Comparison of ENCODE assay signal across 2 cellular contexts in the genomic region with DNA sequence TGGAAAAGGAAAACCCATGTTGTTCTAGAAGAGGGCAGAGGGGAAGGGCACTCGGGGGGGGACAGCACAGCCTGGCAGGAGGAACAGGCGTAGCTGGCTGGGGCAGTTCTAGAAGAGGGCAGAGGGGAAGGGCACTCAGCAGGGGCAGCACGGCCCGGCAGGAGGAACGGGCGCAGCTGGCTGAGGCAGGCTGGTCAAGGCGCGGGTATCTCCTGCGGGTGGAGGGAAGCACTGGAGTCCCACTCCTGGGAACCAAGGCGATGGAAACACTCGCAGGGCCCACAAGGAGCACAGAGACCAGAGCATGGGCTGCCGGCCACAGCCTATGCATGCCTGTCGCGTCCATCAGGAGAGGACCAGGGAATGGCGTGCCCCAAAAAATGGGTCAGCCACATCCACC.
TF ChIP-seq lines count a peak whose summit lies in the region.

No MANE protein-coding gene starts in this region.

TF ChIP-seq in SK-N-SH, 30 proteins besides CTCF, POLR2A, EP300 and RAD21 (continued from another document):
- TF ChIP-seq, protein P1, sequence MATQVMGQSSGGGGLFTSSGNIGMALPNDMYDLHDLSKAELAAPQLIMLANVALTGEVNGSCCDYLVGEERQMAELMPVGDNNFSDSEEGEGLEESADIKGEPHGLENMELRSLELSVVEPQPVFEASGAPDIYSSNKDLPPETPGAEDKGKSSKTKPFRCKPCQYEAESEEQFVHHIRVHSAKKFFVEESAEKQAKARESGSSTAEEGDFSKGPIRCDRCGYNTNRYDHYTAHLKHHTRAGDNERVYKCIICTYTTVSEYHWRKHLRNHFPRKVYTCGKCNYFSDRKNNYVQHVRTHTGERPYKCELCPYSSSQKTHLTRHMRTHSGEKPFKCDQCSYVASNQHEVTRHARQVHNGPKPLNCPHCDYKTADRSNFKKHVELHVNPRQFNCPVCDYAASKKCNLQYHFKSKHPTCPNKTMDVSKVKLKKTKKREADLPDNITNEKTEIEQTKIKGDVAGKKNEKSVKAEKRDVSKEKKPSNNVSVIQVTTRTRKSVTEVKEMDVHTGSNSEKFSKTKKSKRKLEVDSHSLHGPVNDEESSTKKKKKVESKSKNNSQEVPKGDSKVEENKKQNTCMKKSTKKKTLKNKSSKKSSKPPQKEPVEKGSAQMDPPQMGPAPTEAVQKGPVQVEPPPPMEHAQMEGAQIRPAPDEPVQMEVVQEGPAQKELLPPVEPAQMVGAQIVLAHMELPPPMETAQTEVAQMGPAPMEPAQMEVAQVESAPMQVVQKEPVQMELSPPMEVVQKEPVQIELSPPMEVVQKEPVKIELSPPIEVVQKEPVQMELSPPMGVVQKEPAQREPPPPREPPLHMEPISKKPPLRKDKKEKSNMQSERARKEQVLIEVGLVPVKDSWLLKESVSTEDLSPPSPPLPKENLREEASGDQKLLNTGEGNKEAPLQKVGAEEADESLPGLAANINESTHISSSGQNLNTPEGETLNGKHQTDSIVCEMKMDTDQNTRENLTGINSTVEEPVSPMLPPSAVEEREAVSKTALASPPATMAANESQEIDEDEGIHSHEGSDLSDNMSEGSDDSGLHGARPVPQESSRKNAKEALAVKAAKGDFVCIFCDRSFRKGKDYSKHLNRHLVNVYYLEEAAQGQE (IDR thresholded peaks at IDR 0.05; ENCODE audit: low read depth, low read length): no peak
- TF ChIP-seq FOXM1 (IDR thresholded peaks at IDR 0.05; ENCODE audit: low read depth) (no peak), FOSL2 (IDR thresholded peaks at IDR 0.05; ENCODE audit: borderline replicate concordance, low read depth) (no peak)
- TF ChIP-seq, protein P2, sequence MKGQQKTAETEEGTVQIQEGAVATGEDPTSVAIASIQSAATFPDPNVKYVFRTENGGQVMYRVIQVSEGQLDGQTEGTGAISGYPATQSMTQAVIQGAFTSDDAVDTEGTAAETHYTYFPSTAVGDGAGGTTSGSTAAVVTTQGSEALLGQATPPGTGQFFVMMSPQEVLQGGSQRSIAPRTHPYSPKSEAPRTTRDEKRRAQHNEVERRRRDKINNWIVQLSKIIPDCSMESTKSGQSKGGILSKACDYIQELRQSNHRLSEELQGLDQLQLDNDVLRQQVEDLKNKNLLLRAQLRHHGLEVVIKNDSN (IDR thresholded peaks at IDR 0.05; ENCODE audit: borderline replicate concordance, low read depth): no peak

TF ChIP-seq in SK-N-SH treated with all-trans-retinoic acid at 6 μM for 48 hours, 23 proteins besides CTCF, POLR2A, EP300 and RAD21 (continued from another document):
- TF ChIP-seq, protein P3, sequence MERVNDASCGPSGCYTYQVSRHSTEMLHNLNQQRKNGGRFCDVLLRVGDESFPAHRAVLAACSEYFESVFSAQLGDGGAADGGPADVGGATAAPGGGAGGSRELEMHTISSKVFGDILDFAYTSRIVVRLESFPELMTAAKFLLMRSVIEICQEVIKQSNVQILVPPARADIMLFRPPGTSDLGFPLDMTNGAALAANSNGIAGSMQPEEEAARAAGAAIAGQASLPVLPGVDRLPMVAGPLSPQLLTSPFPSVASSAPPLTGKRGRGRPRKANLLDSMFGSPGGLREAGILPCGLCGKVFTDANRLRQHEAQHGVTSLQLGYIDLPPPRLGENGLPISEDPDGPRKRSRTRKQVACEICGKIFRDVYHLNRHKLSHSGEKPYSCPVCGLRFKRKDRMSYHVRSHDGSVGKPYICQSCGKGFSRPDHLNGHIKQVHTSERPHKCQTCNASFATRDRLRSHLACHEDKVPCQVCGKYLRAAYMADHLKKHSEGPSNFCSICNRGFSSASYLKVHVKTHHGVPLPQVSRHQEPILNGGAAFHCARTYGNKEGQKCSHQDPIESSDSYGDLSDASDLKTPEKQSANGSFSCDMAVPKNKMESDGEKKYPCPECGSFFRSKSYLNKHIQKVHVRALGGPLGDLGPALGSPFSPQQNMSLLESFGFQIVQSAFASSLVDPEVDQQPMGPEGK (CRISPR knock-in tag; IDR thresholded peaks at IDR 0.05; ENCODE audit: borderline replicate concordance): no peak
- no peak for TF ChIP-seq OSR1 (CRISPR knock-in tag; IDR thresholded peaks at IDR 0.05)
- TF ChIP-seq TCF4 (CRISPR knock-in tag; IDR thresholded peaks at IDR 0.05; ENCODE audit: borderline replicate concordance): no peak
- TF ChIP-seq RARB (CRISPR knock-in tag; IDR thresholded peaks at IDR 0.05): no peak
- TF ChIP-seq ZFP3 (CRISPR knock-in tag; IDR thresholded peaks at IDR 0.05): no peak
- TF ChIP-seq, protein P4, sequence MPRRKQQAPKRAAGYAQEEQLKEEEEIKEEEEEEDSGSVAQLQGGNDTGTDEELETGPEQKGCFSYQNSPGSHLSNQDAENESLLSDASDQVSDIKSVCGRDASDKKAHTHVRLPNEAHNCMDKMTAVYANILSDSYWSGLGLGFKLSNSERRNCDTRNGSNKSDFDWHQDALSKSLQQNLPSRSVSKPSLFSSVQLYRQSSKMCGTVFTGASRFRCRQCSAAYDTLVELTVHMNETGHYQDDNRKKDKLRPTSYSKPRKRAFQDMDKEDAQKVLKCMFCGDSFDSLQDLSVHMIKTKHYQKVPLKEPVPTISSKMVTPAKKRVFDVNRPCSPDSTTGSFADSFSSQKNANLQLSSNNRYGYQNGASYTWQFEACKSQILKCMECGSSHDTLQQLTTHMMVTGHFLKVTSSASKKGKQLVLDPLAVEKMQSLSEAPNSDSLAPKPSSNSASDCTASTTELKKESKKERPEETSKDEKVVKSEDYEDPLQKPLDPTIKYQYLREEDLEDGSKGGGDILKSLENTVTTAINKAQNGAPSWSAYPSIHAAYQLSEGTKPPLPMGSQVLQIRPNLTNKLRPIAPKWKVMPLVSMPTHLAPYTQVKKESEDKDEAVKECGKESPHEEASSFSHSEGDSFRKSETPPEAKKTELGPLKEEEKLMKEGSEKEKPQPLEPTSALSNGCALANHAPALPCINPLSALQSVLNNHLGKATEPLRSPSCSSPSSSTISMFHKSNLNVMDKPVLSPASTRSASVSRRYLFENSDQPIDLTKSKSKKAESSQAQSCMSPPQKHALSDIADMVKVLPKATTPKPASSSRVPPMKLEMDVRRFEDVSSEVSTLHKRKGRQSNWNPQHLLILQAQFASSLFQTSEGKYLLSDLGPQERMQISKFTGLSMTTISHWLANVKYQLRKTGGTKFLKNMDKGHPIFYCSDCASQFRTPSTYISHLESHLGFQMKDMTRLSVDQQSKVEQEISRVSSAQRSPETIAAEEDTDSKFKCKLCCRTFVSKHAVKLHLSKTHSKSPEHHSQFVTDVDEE (CRISPR knock-in tag; IDR thresholded peaks at IDR 0.05): no peak
- no peak for TF ChIP-seq ZC3H10 (CRISPR knock-in tag; IDR thresholded peaks at IDR 0.05)
- TF ChIP-seq, protein P5, sequence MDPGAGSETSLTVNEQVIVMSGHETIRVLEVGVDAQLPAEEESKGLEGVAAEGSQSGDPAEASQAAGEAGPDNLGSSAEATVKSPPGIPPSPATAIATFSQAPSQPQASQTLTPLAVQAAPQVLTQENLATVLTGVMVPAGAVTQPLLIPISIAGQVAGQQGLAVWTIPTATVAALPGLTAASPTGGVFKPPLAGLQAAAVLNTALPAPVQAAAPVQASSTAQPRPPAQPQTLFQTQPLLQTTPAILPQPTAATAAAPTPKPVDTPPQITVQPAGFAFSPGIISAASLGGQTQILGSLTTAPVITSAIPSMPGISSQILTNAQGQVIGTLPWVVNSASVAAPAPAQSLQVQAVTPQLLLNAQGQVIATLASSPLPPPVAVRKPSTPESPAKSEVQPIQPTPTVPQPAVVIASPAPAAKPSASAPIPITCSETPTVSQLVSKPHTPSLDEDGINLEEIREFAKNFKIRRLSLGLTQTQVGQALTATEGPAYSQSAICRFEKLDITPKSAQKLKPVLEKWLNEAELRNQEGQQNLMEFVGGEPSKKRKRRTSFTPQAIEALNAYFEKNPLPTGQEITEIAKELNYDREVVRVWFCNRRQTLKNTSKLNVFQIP (CRISPR knock-in tag; IDR thresholded peaks at IDR 0.05; ENCODE audit: borderline replicate concordance, low read depth): no peak
- no peak for TF ChIP-seq ESRRG (CRISPR knock-in tag; IDR thresholded peaks at IDR 0.05)
- TF ChIP-seq ZNF8 (CRISPR knock-in tag; IDR thresholded peaks at IDR 0.05): no peak
- no peak for TF ChIP-seq ZNF565 (CRISPR knock-in tag; conservative IDR thresholded peaks at IDR 0.05; ENCODE audit: low read depth)
